2 cellular contexts compared by ENCODE assay signal in the genomic region with DNA sequence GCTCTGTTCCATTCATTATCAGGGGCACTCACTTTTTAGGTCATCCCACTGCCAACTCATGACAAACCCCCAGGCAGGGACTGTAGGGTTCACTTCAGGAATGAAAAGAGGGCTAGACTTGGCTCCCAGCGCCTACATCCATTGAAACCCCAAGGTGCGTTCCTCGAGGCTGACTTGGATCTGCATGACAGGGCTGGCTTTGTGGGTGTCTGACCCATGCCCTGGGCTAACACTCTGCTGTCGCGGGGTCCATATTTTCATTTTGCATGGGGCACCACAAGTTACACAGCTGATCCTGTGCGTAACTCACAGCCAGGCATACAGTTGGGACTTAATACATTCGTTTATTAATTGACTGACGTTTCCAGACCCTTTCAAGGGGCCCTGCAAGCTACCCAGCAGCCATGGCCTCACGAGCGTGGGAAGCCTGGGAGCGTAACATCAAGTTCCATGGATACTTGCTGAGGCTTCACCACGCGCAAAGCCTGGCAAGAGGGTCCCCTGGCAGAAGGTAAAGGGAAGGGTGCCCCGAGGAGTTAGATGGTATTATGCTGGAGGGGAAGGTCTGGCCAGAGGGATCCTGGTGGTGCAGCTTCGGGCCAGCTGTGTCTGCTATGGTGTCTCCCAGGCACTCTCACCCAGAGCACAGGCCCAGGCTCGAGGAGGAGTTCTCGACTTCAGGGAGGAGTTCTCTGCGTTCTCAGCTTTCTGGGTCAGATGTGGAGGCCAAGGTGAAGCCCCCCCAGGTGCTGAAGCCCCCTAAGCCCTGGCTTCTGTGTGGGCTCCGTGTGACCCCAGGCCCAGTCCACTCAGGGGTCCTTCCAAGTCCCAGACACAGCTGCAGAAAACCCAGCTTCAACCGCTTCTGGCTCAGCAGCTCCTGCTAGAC.
TF ChIP-seq lines count a peak whose summit lies in the region.

No MANE protein-coding gene starts in this region.

TF ChIP-seq in K562, 482 proteins besides CTCF, POLR2A, EP300 and RAD21 (continued from another document):
- TF ChIP-seq, protein P1, sequence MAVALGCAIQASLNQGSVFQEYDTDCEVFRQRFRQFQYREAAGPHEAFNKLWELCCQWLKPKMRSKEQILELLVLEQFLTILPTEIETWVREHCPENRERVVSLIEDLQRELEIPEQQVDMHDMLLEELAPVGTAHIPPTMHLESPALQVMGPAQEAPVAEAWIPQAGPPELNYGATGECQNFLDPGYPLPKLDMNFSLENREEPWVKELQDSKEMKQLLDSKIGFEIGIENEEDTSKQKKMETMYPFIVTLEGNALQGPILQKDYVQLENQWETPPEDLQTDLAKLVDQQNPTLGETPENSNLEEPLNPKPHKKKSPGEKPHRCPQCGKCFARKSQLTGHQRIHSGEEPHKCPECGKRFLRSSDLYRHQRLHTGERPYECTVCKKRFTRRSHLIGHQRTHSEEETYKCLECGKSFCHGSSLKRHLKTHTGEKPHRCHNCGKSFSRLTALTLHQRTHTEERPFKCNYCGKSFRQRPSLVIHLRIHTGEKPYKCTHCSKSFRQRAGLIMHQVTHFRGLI (CRISPR knock-in tag; IDR thresholded peaks at IDR 0.05), result no peak
- TF ChIP-seq PHB2 (IDR thresholded peaks at IDR 0.05; ENCODE audit: low read depth), result no peak
- no peak for TF ChIP-seq HDGF (IDR thresholded peaks at IDR 0.05)
TF ChIP-seq in K562: peak in this region for 0.

TF ChIP-seq in WTC11, 78 proteins besides CTCF, POLR2A, EP300 and RAD21:
- TF ChIP-seq, protein P2, sequence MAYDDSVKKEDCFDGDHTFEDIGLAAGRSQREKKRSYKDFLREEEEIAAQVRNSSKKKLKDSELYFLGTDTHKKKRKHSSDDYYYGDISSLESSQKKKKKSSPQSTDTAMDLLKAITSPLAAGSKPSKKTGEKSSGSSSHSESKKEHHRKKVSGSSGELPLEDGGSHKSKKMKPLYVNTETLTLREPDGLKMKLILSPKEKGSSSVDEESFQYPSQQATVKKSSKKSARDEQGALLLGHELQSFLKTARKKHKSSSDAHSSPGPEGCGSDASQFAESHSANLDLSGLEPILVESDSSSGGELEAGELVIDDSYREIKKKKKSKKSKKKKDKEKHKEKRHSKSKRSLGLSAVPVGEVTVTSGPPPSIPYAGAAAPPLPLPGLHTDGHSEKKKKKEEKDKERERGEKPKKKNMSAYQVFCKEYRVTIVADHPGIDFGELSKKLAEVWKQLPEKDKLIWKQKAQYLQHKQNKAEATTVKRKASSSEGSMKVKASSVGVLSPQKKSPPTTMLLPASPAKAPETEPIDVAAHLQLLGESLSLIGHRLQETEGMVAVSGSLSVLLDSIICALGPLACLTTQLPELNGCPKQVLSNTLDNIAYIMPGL (CRISPR knock-in tag; IDR thresholded peaks at IDR 0.05), result no peak
- TF ChIP-seq, protein P3, sequence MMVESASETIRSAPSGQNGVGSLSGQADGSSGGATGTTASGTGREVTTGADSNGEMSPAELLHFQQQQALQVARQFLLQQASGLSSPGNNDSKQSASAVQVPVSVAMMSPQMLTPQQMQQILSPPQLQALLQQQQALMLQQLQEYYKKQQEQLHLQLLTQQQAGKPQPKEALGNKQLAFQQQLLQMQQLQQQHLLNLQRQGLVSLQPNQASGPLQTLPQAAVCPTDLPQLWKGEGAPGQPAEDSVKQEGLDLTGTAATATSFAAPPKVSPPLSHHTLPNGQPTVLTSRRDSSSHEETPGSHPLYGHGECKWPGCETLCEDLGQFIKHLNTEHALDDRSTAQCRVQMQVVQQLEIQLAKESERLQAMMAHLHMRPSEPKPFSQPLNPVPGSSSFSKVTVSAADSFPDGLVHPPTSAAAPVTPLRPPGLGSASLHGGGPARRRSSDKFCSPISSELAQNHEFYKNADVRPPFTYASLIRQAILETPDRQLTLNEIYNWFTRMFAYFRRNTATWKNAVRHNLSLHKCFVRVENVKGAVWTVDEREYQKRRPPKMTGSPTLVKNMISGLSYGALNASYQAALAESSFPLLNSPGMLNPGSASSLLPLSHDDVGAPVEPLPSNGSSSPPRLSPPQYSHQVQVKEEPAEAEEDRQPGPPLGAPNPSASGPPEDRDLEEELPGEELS (CRISPR knock-in tag; IDR thresholded peaks at IDR 0.05), result no peak
- TF ChIP-seq SOX15 (CRISPR knock-in tag; IDR thresholded peaks at IDR 0.05), result no peak
- no peak for TF ChIP-seq JUN (CRISPR knock-in tag; IDR thresholded peaks at IDR 0.05)
- TF ChIP-seq ZNF423 (CRISPR knock-in tag; IDR thresholded peaks at IDR 0.05), result no peak
- TF ChIP-seq, protein P4, sequence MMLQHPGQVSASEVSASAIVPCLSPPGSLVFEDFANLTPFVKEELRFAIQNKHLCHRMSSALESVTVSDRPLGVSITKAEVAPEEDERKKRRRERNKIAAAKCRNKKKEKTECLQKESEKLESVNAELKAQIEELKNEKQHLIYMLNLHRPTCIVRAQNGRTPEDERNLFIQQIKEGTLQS (CRISPR knock-in tag; conservative IDR thresholded peaks at IDR 0.05), result no peak
- TF ChIP-seq ZNF232 (CRISPR knock-in tag; IDR thresholded peaks at IDR 0.05), result no peak
- TF ChIP-seq, protein P5, sequence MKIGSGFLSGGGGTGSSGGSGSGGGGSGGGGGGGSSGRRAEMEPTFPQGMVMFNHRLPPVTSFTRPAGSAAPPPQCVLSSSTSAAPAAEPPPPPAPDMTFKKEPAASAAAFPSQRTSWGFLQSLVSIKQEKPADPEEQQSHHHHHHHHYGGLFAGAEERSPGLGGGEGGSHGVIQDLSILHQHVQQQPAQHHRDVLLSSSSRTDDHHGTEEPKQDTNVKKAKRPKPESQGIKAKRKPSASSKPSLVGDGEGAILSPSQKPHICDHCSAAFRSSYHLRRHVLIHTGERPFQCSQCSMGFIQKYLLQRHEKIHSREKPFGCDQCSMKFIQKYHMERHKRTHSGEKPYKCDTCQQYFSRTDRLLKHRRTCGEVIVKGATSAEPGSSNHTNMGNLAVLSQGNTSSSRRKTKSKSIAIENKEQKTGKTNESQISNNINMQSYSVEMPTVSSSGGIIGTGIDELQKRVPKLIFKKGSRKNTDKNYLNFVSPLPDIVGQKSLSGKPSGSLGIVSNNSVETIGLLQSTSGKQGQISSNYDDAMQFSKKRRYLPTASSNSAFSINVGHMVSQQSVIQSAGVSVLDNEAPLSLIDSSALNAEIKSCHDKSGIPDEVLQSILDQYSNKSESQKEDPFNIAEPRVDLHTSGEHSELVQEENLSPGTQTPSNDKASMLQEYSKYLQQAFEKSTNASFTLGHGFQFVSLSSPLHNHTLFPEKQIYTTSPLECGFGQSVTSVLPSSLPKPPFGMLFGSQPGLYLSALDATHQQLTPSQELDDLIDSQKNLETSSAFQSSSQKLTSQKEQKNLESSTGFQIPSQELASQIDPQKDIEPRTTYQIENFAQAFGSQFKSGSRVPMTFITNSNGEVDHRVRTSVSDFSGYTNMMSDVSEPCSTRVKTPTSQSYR (CRISPR knock-in tag; IDR thresholded peaks at IDR 0.05), result no peak
- TF ChIP-seq, protein P6, sequence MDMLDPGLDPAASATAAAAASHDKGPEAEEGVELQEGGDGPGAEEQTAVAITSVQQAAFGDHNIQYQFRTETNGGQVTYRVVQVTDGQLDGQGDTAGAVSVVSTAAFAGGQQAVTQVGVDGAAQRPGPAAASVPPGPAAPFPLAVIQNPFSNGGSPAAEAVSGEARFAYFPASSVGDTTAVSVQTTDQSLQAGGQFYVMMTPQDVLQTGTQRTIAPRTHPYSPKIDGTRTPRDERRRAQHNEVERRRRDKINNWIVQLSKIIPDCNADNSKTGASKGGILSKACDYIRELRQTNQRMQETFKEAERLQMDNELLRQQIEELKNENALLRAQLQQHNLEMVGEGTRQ (CRISPR knock-in tag; IDR thresholded peaks at IDR 0.05), result no peak
- TF ChIP-seq NFE2L1 (CRISPR knock-in tag; IDR thresholded peaks at IDR 0.05), result no peak
- TF ChIP-seq, protein P7, sequence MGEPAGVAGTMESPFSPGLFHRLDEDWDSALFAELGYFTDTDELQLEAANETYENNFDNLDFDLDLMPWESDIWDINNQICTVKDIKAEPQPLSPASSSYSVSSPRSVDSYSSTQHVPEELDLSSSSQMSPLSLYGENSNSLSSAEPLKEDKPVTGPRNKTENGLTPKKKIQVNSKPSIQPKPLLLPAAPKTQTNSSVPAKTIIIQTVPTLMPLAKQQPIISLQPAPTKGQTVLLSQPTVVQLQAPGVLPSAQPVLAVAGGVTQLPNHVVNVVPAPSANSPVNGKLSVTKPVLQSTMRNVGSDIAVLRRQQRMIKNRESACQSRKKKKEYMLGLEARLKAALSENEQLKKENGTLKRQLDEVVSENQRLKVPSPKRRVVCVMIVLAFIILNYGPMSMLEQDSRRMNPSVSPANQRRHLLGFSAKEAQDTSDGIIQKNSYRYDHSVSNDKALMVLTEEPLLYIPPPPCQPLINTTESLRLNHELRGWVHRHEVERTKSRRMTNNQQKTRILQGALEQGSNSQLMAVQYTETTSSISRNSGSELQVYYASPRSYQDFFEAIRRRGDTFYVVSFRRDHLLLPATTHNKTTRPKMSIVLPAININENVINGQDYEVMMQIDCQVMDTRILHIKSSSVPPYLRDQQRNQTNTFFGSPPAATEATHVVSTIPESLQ (CRISPR knock-in tag; IDR thresholded peaks at IDR 0.05), result no peak
- no peak for TF ChIP-seq IRF2 (CRISPR knock-in tag; IDR thresholded peaks at IDR 0.05; ENCODE audit: borderline replicate concordance, low read depth)
- TF ChIP-seq ELF4 (CRISPR knock-in tag; IDR thresholded peaks at IDR 0.05; ENCODE audit: low read depth), result no peak
- TF ChIP-seq GTF2I (CRISPR knock-in tag; conservative IDR thresholded peaks at IDR 0.05), result no peak
- TF ChIP-seq TP53 (CRISPR knock-in tag; IDR thresholded peaks at IDR 0.05), result no peak
- TF ChIP-seq NR1H2 (CRISPR knock-in tag; IDR thresholded peaks at IDR 0.05), result no peak
TF ChIP-seq in WTC11: peak in this region for 0.
